In genomic region chr17:49959183-49959935, GRCh38 we compare ENCODE assay signal across 17 cellular contexts. TPM values are rescaled to one million over a fixed set of nuclear protein-coding genes. Genes with fewer than 3 reads are reported as not detected.
DNase-seq lines count a peak whose midpoint lies in the region; ATAC-seq, FAIRE-seq and TF ChIP-seq lines count a peak whose summit lies in the region.
"Had no signal": no experiment of that assay in that cellular context is flagged by ENCODE, and none has a peak within 500 bp of the region (broad histone marks: within the 10 kb centered on the region; RNA-seq: fewer than 3 reads in every experiment).

No MANE protein-coding gene starts in this region.

- no peak overlapping the region for H3K4me3 ChIP-seq in H7 (ENCODE audit: insufficient read depth, low read depth, low read length)
- H3K4me3 ChIP-seq in H1 (ENCODE audit: extremely low read depth in 1 of 4, insufficient read depth in 2 of 4, low read depth in 3 of 4, low read length in 4 of 4), result no peak overlapping the region

- H3K14ac ChIP-seq in H1 (ENCODE audit: insufficient read length), result no peak overlapping the region

- 76% methylated on average over 7 of the region's 8 CpGs; no CpG with 5 or more reads in 1 of the 2 experiments for WGBS in H1 (ENCODE audit: extremely low coverage in 1 of 2, insufficient coverage in 1 of 2, insufficient read length in 1 of 2, insufficient replicate concordance in 2 of 2, low coverage in 1 of 2, low lambda C conversion rate in 2 of 2, missing lambda C conversion rate in 1 of 2), 2 experiments

- H3K36me3 ChIP-seq in H7 (replicated peaks; ENCODE audit: control insufficient read depth, insufficient read depth, low read length) (no peaks in the 10 kb centered on the region), H1 (ENCODE audit: control insufficient read depth in 2 of 4, insufficient read depth in 4 of 4, low read length in 3 of 4) (no peaks in the 10 kb centered on the region)

- H3K36me3 Mint-ChIP-seq in activated naive CD4-positive, alpha-beta T cell treated with anti-CD3 and anti-CD28 coated beads, Interleukin-2, amount 50 U/mL, for 72 hours, result peaks cover 3 to 11% of the 10 kb centered on the region in 2 donors

- H3K27me3 ChIP-seq in H7 (ENCODE audit: control insufficient read depth, insufficient read depth, low read length) (peaks cover 33% of the 10 kb centered on the region), H1 (replicated peaks in 1 of 4; ENCODE audit: control insufficient read depth in 3 of 4, extremely low read depth in 1 of 4, insufficient read depth in 3 of 4, low read length in 3 of 4) (peaks cover 21 to 36% (median 31%) of the 10 kb centered on the region in 4 experiments)

- no peak overlapping the region for H3K56ac ChIP-seq in H1 (replicated peaks; ENCODE audit: insufficient read length, low read depth, low read length)

- TF ChIP-seq EP300 in H1 (IDR thresholded peaks at IDR 0.05; ENCODE audit: borderline replicate concordance in 1 of 2, low read depth in 2 of 2, low read length in 2 of 2), result no peak

- DNase-seq in A172 (ENCODE audit: low spot score) (peak; percentile 79), H7 (peak; percentile 58), NCI-H526 treated with DMSO at 0.1 percent for 48 hours (lab: John Stamatoyannopoulos, UW) (peak; percentile 80), H1 (ENCODE audit: low read depth in 1 of 2, low spot score in 2 of 2) (no peak), DMS53 (lab: John Stamatoyannopoulos, UW) (no peak), GM13977 (ENCODE audit: low spot score) (no peak)
- DNase-seq in activated naive CD4-positive, alpha-beta T cell treated with anti-CD3 and anti-CD28 coated beads, Interleukin-2, amount 50 U/mL, for 72 hours (ENCODE audit: low spot score in 2 of 2), result no peak
- DNase-seq: activated naive CD4-positive, alpha-beta T cell treated with anti-CD3 and anti-CD28 coated beads for 36 hours; left cardiac atrium; NCI-H1436 treated with DMSO at 0.1 percent for 48 hours; NCI-H524 treated with DMSO at 0.1 percent for 48 hours; SIG-M5 had no signal

- no peak for FAIRE-seq in H1 (lab: Jason Lieb, UNC)
- FAIRE-seq: GM12892 had no signal

- H4K91ac ChIP-seq in H1 (replicated peaks; ENCODE audit: insufficient read length, low read length), result no peak overlapping the region

- H2BK5ac ChIP-seq in H1 (ENCODE audit: low read depth, low read length), result no peak overlapping the region

- TF ChIP-seq RAD21 in H1 (IDR thresholded peaks at IDR 0.05 in 1 of 2, conservative IDR thresholded peaks at IDR 0.05 in 1 of 2; ENCODE audit: low read depth in 2 of 2, low read length in 2 of 2), result no peak

- no peaks in the 10 kb centered on the region for H3K9me3 ChIP-seq in H1 (ENCODE audit: insufficient read depth in 2 of 2, low read depth in 1 of 2, low read length in 1 of 2)

- peaks cover 0 to 20% (median 14%) of the 10 kb centered on the region in 4 experiments; a peak in 6 of 7 replicates for H3K4me1 ChIP-seq in H1 (replicated peaks in 1 of 4; ENCODE audit: control insufficient read depth in 3 of 4, insufficient read depth in 4 of 4, low read length in 3 of 4)

- no peak for TF ChIP-seq POLR2A in H1 (IDR thresholded peaks at IDR 0.05; ENCODE audit: control extremely low read depth in 1 of 2, low read depth in 2 of 2, low read length in 2 of 2)

- ATAC-seq in activated naive CD4-positive, alpha-beta T cell treated with anti-CD3 and anti-CD28 coated beads, Interleukin-2, amount 50 U/mL, for 72 hours, result no peak
- ATAC-seq in HG03175 (IDR thresholded peaks at IDR 0.05; ENCODE audit: unreplicated experiment), result no peak
- ATAC-seq: left cardiac atrium had no signal

- peaks cover 3 to 6% of the 10 kb centered on the region in 2 experiments for H4K20me1 ChIP-seq in H1 (replicated peaks in 1 of 2; ENCODE audit: control insufficient read depth in 1 of 2, insufficient read depth in 2 of 2, low read length in 2 of 2)

- CTCF ChIA-PET in H1 (lab: Charles Lee; ENCODE audit: partially characterized antibody), result interaction anchor here (0.7 to 16.9 kb wide), 9 partner anchors 11 to 116 kb away, joined by 3 to 275 read pairs (median 3); partner anchors contain the start of gene DLX3

- no peak overlapping the region for H2BK20ac ChIP-seq in H1 (ENCODE audit: low read length)

- H3K4ac ChIP-seq in H1 (replicated peaks; ENCODE audit: insufficient read length, low read depth, low read length), result no peak overlapping the region

- in situ Hi-C loops in GM13977 (cut with MboI; ENCODE audit: low pct_unique_long_range_greater_than_20kb, low sequenced_read_pairs, unreplicated experiment), result no loop called here

- POLR2A ChIA-PET in H1 (lab: Charles Lee; ENCODE audit: partially characterized antibody), result interaction anchor here (0.9 kb wide), 1 partner anchor 143 kb away, joined by 3 read pairs; no protein-coding TSS in a partner anchor

- no peak overlapping the region for H2BK12ac ChIP-seq in H1 (ENCODE audit: low read depth, low read length)

- no peak overlapping the region for H3K9ac ChIP-seq in H1 (replicated peaks in 1 of 4; ENCODE audit: extremely low read depth in 1 of 4, low read depth in 3 of 4, low read length in 3 of 4)

- TF ChIP-seq CTCF in H1 (IDR thresholded peaks at IDR 0.05; ENCODE audit: control extremely low read depth in 1 of 3, insufficient read depth in 1 of 3, low read depth in 1 of 3, low read length in 3 of 3), result no peak
- TF ChIP-seq CTCF in GM13977 (IDR thresholded peaks at IDR 0.05; ENCODE audit: extremely low read depth, insufficient read depth, missing control alignments), result no peak

- no peak overlapping the region for H2BK15ac ChIP-seq in H1 (ENCODE audit: low read length)

- H2BK120ac ChIP-seq in H1 (replicated peaks; ENCODE audit: low read depth, low read length), result no peak overlapping the region

- no peak overlapping the region for H2AFZ ChIP-seq in H1 (ENCODE audit: low read length)

- H3K27ac Mint-ChIP-seq in activated naive CD4-positive, alpha-beta T cell treated with anti-CD3 and anti-CD28 coated beads, Interleukin-2, amount 50 U/mL, for 72 hours, result no peak overlapping the region
- H3K27ac Mint-ChIP-seq: activated naive CD4-positive, alpha-beta T cell treated with anti-CD3 and anti-CD28 coated beads for 36 hours; type B pancreatic cell had no signal

- no peaks in the 10 kb centered on the region for H3K79me2 ChIP-seq in H1 (ENCODE audit: control insufficient read depth in 1 of 2, insufficient read depth in 2 of 2, low read length in 2 of 2)

- peaks cover 8% of the 10 kb centered on the region; the same call in 1 of the 2 replicates for H3K23me2 ChIP-seq in H1 (ENCODE audit: low read depth, low read length)

- no peaks in the 10 kb centered on the region for H3K79me1 ChIP-seq in H1 (ENCODE audit: low read depth, low read length)

- no peak overlapping the region for H3K27ac ChIP-seq in H1 (ENCODE audit: low read depth, low read length)

- H4K5ac ChIP-seq in H1 (ENCODE audit: insufficient read length, low read depth, low read length), result no peak overlapping the region

- H3K23ac ChIP-seq in H1 (ENCODE audit: insufficient read length), result no peak overlapping the region

- H3K9me3 Mint-ChIP-seq in activated naive CD4-positive, alpha-beta T cell treated with anti-CD3 and anti-CD28 coated beads, Interleukin-2, amount 50 U/mL, for 72 hours, result no peaks in the 10 kb centered on the region
- H3K9me3 Mint-ChIP-seq: activated naive CD4-positive, alpha-beta T cell treated with anti-CD3 and anti-CD28 coated beads for 36 hours; type B pancreatic cell had no signal

- H4K8ac ChIP-seq in H1 (ENCODE audit: extremely low read depth, insufficient read depth, low read length), result no peak overlapping the region

- H3K4me2 ChIP-seq in H1 (ENCODE audit: insufficient read depth in 1 of 2, low read depth in 2 of 2, low read length in 2 of 2), result no peak overlapping the region

- H3K18ac ChIP-seq in H1 (ENCODE audit: extremely low read depth, low read length), result no peak overlapping the region

- 0 out of 2 replicates have a peak overlapping the region, but pooled peaks have one; percentile 53 for H2AK5ac ChIP-seq in H1 (ENCODE audit: low read depth, low read length)

TF ChIP-seq in H1, 55 proteins besides CTCF, POLR2A, EP300 and RAD21 (continues in another document):
- TF ChIP-seq ASH2L (IDR thresholded peaks at IDR 0.05; ENCODE audit: low read length) (no peak), BCL11A (IDR thresholded peaks at IDR 0.05; ENCODE audit: low read depth in 2 of 2, low read length in 2 of 2) (no peak), ATF3 (IDR thresholded peaks at IDR 0.05; ENCODE audit: insufficient read depth, low read depth, low read length) (no peak), SIRT6 (IDR thresholded peaks at IDR 0.05; ENCODE audit: low read length) (no peak)

RNA-seq across cellular contexts. Expression of gene DLX4, which starts 9.6 kb away (rescaled TPM):
- 1.7 and 2.5 TPM in 2 replicates for total RNA-seq in A172 (2014; rRNA removed; shearing (Covaris generic))
- total RNA-seq in H7 (2014; rRNA removed; shearing (Covaris generic)), result 1.0 and 1.1 TPM in 2 replicates
- total RNA-seq in H1 (2021; fragmentation: NEBNext Ultra II Directional; extraction: Animal tissue kit (Norgen Biotek cat#: 25700)), result 0.80 and 0.88 TPM in 2 replicates
- polyA plus RNA-seq in H1 (2011; rRNA removed), result 0.67 and 1.5 TPM in 2 replicates
- polyA plus RNA-seq in H1 (2011; cell fraction: cytosol; rRNA removed), result 0.94 TPM
- 5.0 TPM for polyA plus RNA-seq in H1 (2011; cell fraction: nucleus; rRNA removed)
- 0.64 to 1.2 TPM (median 0.93 TPM) in 4 replicates for polyA plus RNA-seq in H1 (2012, experiment 1 of 2)
- polyA plus RNA-seq in H1 (2012, experiment 2 of 2), result 0.84 TPM
- polyA plus RNA-seq in H1 (2013, experiment 1 of 2), result 0.97 TPM
- 0.87 TPM for polyA plus RNA-seq in H1 (2013, experiment 2 of 2)
- 0.39 and 0.73 TPM in 2 replicates for polyA minus RNA-seq in H1 (2011; rRNA and poly(A)+ RNA removed)
- polyA minus RNA-seq in H1 (2011; cell fraction: cytosol; rRNA and poly(A)+ RNA removed), result 0.88 TPM
- polyA minus RNA-seq in H1 (2011; cell fraction: nucleus; rRNA and poly(A)+ RNA removed), result 2.2 TPM
- under 1 TPM; 0.27 to 0.56 TPM for total RNA-seq in activated naive CD4-positive, alpha-beta T cell treated with anti-CD3 and anti-CD28 coated beads, Interleukin-2, amount 50 U/mL, for 72 hours
- total RNA-seq: glomerular endothelial cell, pulmonary artery endothelial cell had no signal

RNA-seq across cellular contexts. Expression of gene DLX3, which starts 35.7 kb away (rescaled TPM):
- total RNA-seq in A172 (2014; rRNA removed; shearing (Covaris generic)), result not detected in 2 replicates
- not detected in 2 replicates for total RNA-seq in H7 (2014; rRNA removed; shearing (Covaris generic))
- 0.15 TPM in 1 of 2 replicates, not detected in the other for total RNA-seq in H1 (2021; fragmentation: NEBNext Ultra II Directional; extraction: Animal tissue kit (Norgen Biotek cat#: 25700))
- 0.06 and 0.20 TPM in 2 replicates for polyA plus RNA-seq in H1 (2011; rRNA removed)
- 0.12 TPM for polyA plus RNA-seq in H1 (2011; cell fraction: cytosol; rRNA removed)
- polyA plus RNA-seq in H1 (2011; cell fraction: nucleus; rRNA removed), result 0.29 TPM
- polyA plus RNA-seq in H1 (2012, experiment 1 of 2), result 0.15 to 0.25 TPM (median 0.25 TPM) in 3 of 4 replicates, not detected in the other
- polyA plus RNA-seq in H1 (2012, experiment 2 of 2), result 0.35 TPM
- polyA plus RNA-seq in H1 (2013, experiment 1 of 2), result 0.12 TPM
- polyA plus RNA-seq in H1 (2013, experiment 2 of 2), result 0.17 TPM
- polyA minus RNA-seq in H1 (2011; rRNA and poly(A)+ RNA removed), result 0.09 and 0.10 TPM in 2 replicates
- not detected for polyA minus RNA-seq in H1 (2011; cell fraction: cytosol; rRNA and poly(A)+ RNA removed)
- 1.3 TPM for polyA minus RNA-seq in H1 (2011; cell fraction: nucleus; rRNA and poly(A)+ RNA removed)
- under 1 TPM in 1 of 2 donors, not detected in 1; 0.10 TPM for total RNA-seq in activated naive CD4-positive, alpha-beta T cell treated with anti-CD3 and anti-CD28 coated beads, Interleukin-2, amount 50 U/mL, for 72 hours
- total RNA-seq: activated naive CD4-positive, alpha-beta T cell treated with anti-CD3 and anti-CD28 coated beads for 36 hours; glomerular endothelial cell; pulmonary artery endothelial cell had no signal

Comparison
In these comparisons a context has a peak if more than half of its experiments do, and no peak if none do; other contexts are left out.
1. DNase-seq: peak in A172 (single experiment), H7 (single experiment) and NCI-H526 treated with DMSO at 0.1 percent for 48 hours (single experiment); none in H1 (0 of 2), activated naive CD4-positive, alpha-beta T cell treated with anti-CD3 and anti-CD28 coated beads, Interleukin-2, amount 50 U/mL, for 72 hours (0 of 2), DMS53 (single experiment) and GM13977 (single experiment).